In genomic region chr9:68780377-68780707, GRCh38 we compare ENCODE assay signal across 8 cellular contexts.
DNase-seq lines count a peak whose midpoint lies in the region; ATAC-seq and TF ChIP-seq lines count a peak whose summit lies in the region.

No MANE protein-coding gene starts in this region.

- H3K27me3 ChIP-seq in adrenal gland (no peaks in the 10 kb centered on the region), left lung (no peaks in the 10 kb centered on the region), transverse colon (no peaks in the 10 kb centered on the region)

- H3K4me3 ChIP-seq in adrenal gland (peak overlapping the region; percentile 65 to 94 (median 83)), left lung (peak overlapping the region; percentile 71 to 79), transverse colon (peak overlapping the region; percentile 47 to 81 (median 63))

- CTCF ChIA-PET in GM10248 (lab: Yijun Ruan, JAX): interaction anchor here (1.3 to 1.7 kb wide), 7 partner anchors 10 to 65 kb away, joined by 3 to 8 read pairs (median 5); no protein-coding TSS in a partner anchor

- 0 to 2% (median 1%) methylated on average over 7 to 19 of the region's 19 CpGs for WGBS in adrenal gland, 4 donors
- 1% methylated on average over 19 of the region's 19 CpGs; no CpG with 5 or more reads in 1 of the 2 donors for WGBS in transverse colon (ENCODE audit: low coverage in 1 of 2), 2 donors

- intact Hi-C loops in adrenal gland (cut with DNase I): no loop called here
- intact Hi-C loops in left lung (cut with DNase I): no loop called here
- intact Hi-C loops in transverse colon (cut with DNase I; ENCODE audit: low total_unique reads): loop anchor here (5.0 kb wide), 1 partner anchor 217 kb away; no protein-coding TSS in a partner anchor

- POLR2A ChIA-PET in GM10248 (lab: Yijun Ruan, JAX): interaction anchor here (0.6 kb wide), 1 partner anchor 289 kb away, joined by 3 read pairs; no protein-coding TSS in a partner anchor

- H3K4me1 ChIP-seq in adrenal gland (replicated peaks in 1 of 2): peaks cover 16 to 74% of the 10 kb centered on the region in 2 donors
- H3K4me1 ChIP-seq in left lung: peaks cover 18 to 55% of the 10 kb centered on the region in 2 donors
- H3K4me1 ChIP-seq in transverse colon: peaks cover 35 to 71% (median 56%) of the 10 kb centered on the region in 4 donors

- no peak for TF ChIP-seq POLR2A in adrenal gland (IDR thresholded peaks at IDR 0.05)
- no peak for TF ChIP-seq POLR2A in transverse colon (IDR thresholded peaks at IDR 0.05)

- H3K9me3 ChIP-seq in adrenal gland (replicated peaks in 1 of 3): no peaks in the 10 kb centered on the region
- no peaks in the 10 kb centered on the region for H3K9me3 ChIP-seq in left lung
- H3K9me3 ChIP-seq in transverse colon: no peaks in the 10 kb centered on the region

- TF ChIP-seq CTCF in adrenal gland (IDR thresholded peaks at IDR 0.05) (no peak), left lung (IDR thresholded peaks at IDR 0.05) (no peak), transverse colon (IDR thresholded peaks at IDR 0.05) (no peak), GM10248 (IDR thresholded peaks at IDR 0.05; ENCODE audit: control extremely low read depth, extremely low read depth, low read depth, missing control alignments) (no peak)

- in situ Hi-C loops in transverse colon (cut with MboI; ENCODE audit: low pct_ligation_motif_present in 1 of 4, low pct_unique_long_range_greater_than_20kb in 1 of 4, low sequenced_read_pairs in 3 of 4): loop anchor here in 1 of 4 donors (25.0 kb wide), 2 partner anchors 193 to 207 kb away; no protein-coding TSS in a partner anchor

- ATAC-seq in left lung: no peak
- ATAC-seq in HG03520 (IDR thresholded peaks at IDR 0.05; ENCODE audit: unreplicated experiment): no peak
- no peak for ATAC-seq in HG02884 (IDR thresholded peaks at IDR 0.05; ENCODE audit: unreplicated experiment)

- no peak for TF ChIP-seq EP300 in transverse colon (IDR thresholded peaks at IDR 0.05; ENCODE audit: low read depth)

- H3K36me3 ChIP-seq in adrenal gland (replicated peaks in 1 of 2) (no peaks in the 10 kb centered on the region), left lung (no peaks in the 10 kb centered on the region), transverse colon (no peaks in the 10 kb centered on the region)

- peak; percentile 25 for DNase-seq in NK-92 treated with Interleukin-12 subunit alpha and Interleukin-12 subunit beta, amount 100 ng/mL, for 24 hours (lab: John Stamatoyannopoulos, UW)
- no peak for DNase-seq in NK-92 (lab: John Stamatoyannopoulos, UW; ENCODE audit: unreplicated experiment)
- no peak for DNase-seq in adrenal gland
- DNase-seq in left lung: no peak
- no peak for DNase-seq in transverse colon
- DNase-seq in GM10248 (ENCODE audit: extremely low spot score): no peak

- H3K27ac ChIP-seq in adrenal gland (peak overlapping the region; percentile 58 to 96 (median 91)), left lung (peak overlapping the region; percentile 92 to 96), transverse colon (peak overlapping the region; percentile 92 to 96 (median 94))
